14 cellular contexts compared by ENCODE assay signal in genomic region chr1:94096797-94097549, GRCh38. TPM values are rescaled to one million over a fixed set of nuclear protein-coding genes. Genes with fewer than 3 reads are reported as not detected.
DNase-seq lines count a peak whose midpoint lies in the region; ATAC-seq and TF ChIP-seq lines count a peak whose summit lies in the region.
"Had no signal": no experiment of that assay in that cellular context is flagged by ENCODE, and none has a peak within 500 bp of the region (broad histone marks: within the 10 kb centered on the region; RNA-seq: fewer than 3 reads in every experiment).

No MANE protein-coding gene starts in this region.

- H3K9me3 ChIP-seq in esophagus (ENCODE audit: control insufficient read depth in 2 of 2, insufficient read depth in 1 of 2, low read depth in 1 of 2, low read length in 1 of 2): no peaks in the 10 kb centered on the region
- H3K9me3 ChIP-seq: SJCRH30 had no signal

- H3K27me3 Mint-ChIP-seq in mesothelial cell of epicardium (ENCODE audit: low read depth): no peaks in the 10 kb centered on the region

- peaks cover 98% of the 10 kb centered on the region for H3K4me1 Mint-ChIP-seq in mesothelial cell of epicardium

- peak overlapping the region; percentile 99 for H3K27ac Mint-ChIP-seq in mesothelial cell of epicardium
- H3K27ac Mint-ChIP-seq in activated naive CD4-positive, alpha-beta T cell treated with anti-CD3 and anti-CD28 coated beads, Interleukin-2, amount 50 U/mL, for 72 hours: no peak overlapping the region
- H3K27ac Mint-ChIP-seq: activated T-cell treated with anti-CD3 and anti-CD28 coated beads, Interleukin-2, amount 50 U/mL, for 72 hours; CD4-positive, alpha-beta T cell had no signal

- no peak for TF ChIP-seq CTCF in mesothelial cell of epicardium (IDR thresholded peaks at IDR 0.05; ENCODE audit: unreplicated experiment)

- DNase-seq in HuH-7.5 (ENCODE audit: low spot score) (peak; percentile 39), mesothelial cell of epicardium (ENCODE audit: low spot score in 2 of 2, unreplicated experiment in 2 of 2) (no peak), AML-193 (lab: John Stamatoyannopoulos, UW) (no peak), Ammon's horn (ENCODE audit: low spot score) (no peak)
- DNase-seq in activated CD4-positive, alpha-beta T cell treated with anti-CD3 and anti-CD28 coated beads, Interleukin-2, amount 50 U/mL, for 4 hours: no peak
- no peak for DNase-seq in activated naive CD4-positive, alpha-beta T cell treated with anti-CD3 and anti-CD28 coated beads, Interleukin-2, amount 50 U/mL, for 72 hours (ENCODE audit: low spot score in 2 of 2)
- DNase-seq: activated CD4-positive, CD25-positive, alpha-beta regulatory T cell; activated T-cell treated with anti-CD3 and anti-CD28 coated beads, Interleukin-2, amount 50 U/mL, for 72 hours; CD4-positive, alpha-beta T cell; foreskin keratinocyte; NCI-H1092 treated with DMSO at 0.1 percent for 48 hours had no signal

- no peaks in the 10 kb centered on the region for H3K27me3 ChIP-seq in esophagus (ENCODE audit: control insufficient read depth in 1 of 2, insufficient read depth in 2 of 2, low read length in 2 of 2)
- H3K27me3 ChIP-seq: foreskin keratinocyte, SJCRH30 had no signal

- ATAC-seq in activated naive CD4-positive, alpha-beta T cell treated with anti-CD3 and anti-CD28 coated beads, Interleukin-2, amount 50 U/mL, for 72 hours: no peak
- ATAC-seq: activated T-cell treated with anti-CD3 and anti-CD28 coated beads, Interleukin-2, amount 50 U/mL, for 72 hours; foreskin keratinocyte had no signal

- no peak overlapping the region for H3K4me3 ChIP-seq in esophagus (ENCODE audit: low read depth in 1 of 2, low read length in 2 of 2)
- H3K4me3 ChIP-seq: SJCRH30 had no signal

- no peaks in the 10 kb centered on the region for H3K9me3 Mint-ChIP-seq in mesothelial cell of epicardium
- no peaks in the 10 kb centered on the region for H3K9me3 Mint-ChIP-seq in activated naive CD4-positive, alpha-beta T cell treated with anti-CD3 and anti-CD28 coated beads, Interleukin-2, amount 50 U/mL, for 72 hours
- H3K9me3 Mint-ChIP-seq: activated T-cell treated with anti-CD3 and anti-CD28 coated beads, Interleukin-2, amount 50 U/mL, for 72 hours; CD4-positive, alpha-beta T cell had no signal

- H3K27ac ChIP-seq in esophagus (ENCODE audit: low read depth in 2 of 2, low read length in 1 of 2): peak overlapping the region; percentile 23 to 54
- peak overlapping the region; percentile 60 for H3K27ac ChIP-seq in temporal lobe (ENCODE audit: low read depth, low read length)
- H3K27ac ChIP-seq: foreskin keratinocyte, SJCRH30 had no signal

- WGBS in esophagus, 2 donors: 67 to 73% methylated on average over 10 of the region's 10 CpGs

- H3K4me1 ChIP-seq in esophagus (ENCODE audit: control insufficient read depth in 2 of 2, insufficient read depth in 2 of 2, low read length in 1 of 2): peaks cover 2 to 3% of the 10 kb centered on the region in 2 donors
- H3K4me1 ChIP-seq: foreskin keratinocyte had no signal

- no peaks in the 10 kb centered on the region for H3K36me3 ChIP-seq in esophagus (ENCODE audit: control insufficient read depth in 2 of 2, insufficient read depth in 2 of 2, low read length in 1 of 2)
- H3K36me3 ChIP-seq: SJCRH30 had no signal

- H3K4me3 Mint-ChIP-seq in mesothelial cell of epicardium: no peak overlapping the region
- H3K4me3 Mint-ChIP-seq: activated T-cell treated with anti-CD3 and anti-CD28 coated beads, Interleukin-2, amount 50 U/mL, for 72 hours; CD4-positive, alpha-beta T cell had no signal

- H3K36me3 Mint-ChIP-seq in mesothelial cell of epicardium: no peaks in the 10 kb centered on the region
- no peaks in the 10 kb centered on the region for H3K36me3 Mint-ChIP-seq in activated naive CD4-positive, alpha-beta T cell treated with anti-CD3 and anti-CD28 coated beads, Interleukin-2, amount 50 U/mL, for 72 hours

RNA-seq across cellular contexts. Expression of gene ABCA4, which starts 24.0 kb away (rescaled TPM):
- under 1 TPM; 0.04 to 0.07 TPM for polyA plus RNA-seq in esophagus
- total RNA-seq in mesothelial cell of epicardium: 12.7 to 14.5 TPM (median 14.4 TPM) in 3 replicates
- total RNA-seq in temporal lobe: 0.25 TPM
- not detected for total RNA-seq in activated naive CD4-positive, alpha-beta T cell treated with anti-CD3 and anti-CD28 coated beads, Interleukin-2, amount 50 U/mL, for 72 hours
- total RNA-seq: CD4-positive, alpha-beta T cell; foreskin keratinocyte had no signal
- polyA plus RNA-seq: foreskin keratinocyte had no signal

Comparison
In these comparisons a context has a peak if more than half of its experiments do, and no peak if none do; other contexts are left out.
1. RNA of gene ABCA4, which starts 24.0 kb away (total RNA-seq): 12.7 to 14.5 TPM in mesothelial cell of epicardium; 0.25 TPM in temporal lobe (single experiment) and not detected in activated naive CD4-positive, alpha-beta T cell treated with anti-CD3 and anti-CD28 coated beads, Interleukin-2, amount 50 U/mL, for 72 hours; every median in the first group is over 10 times any median in the second.